In genomic region chr6:105484238-105485161, GRCh38 we compare ENCODE assay signal across 8 cellular contexts.
DNase-seq lines count a peak whose midpoint lies in the region; ATAC-seq and TF ChIP-seq lines count a peak whose summit lies in the region.

No MANE protein-coding gene starts in this region.

- peak overlapping the region; percentile 82; the same call in 1 of the 2 replicates for H3K18ac ChIP-seq in IMR-90 (ENCODE audit: low read depth, low read length)

- peak overlapping the region; percentile 73 for H3K4me2 ChIP-seq in IMR-90 (ENCODE audit: low read depth, low read length)

- dilution Hi-C loops in IMR-90 (cut with HindIII; ENCODE audit: low sequenced_read_pairs, unreplicated experiment), result no loop called here

- no peak overlapping the region for H2AFZ ChIP-seq in IMR-90 (replicated peaks; ENCODE audit: low read length, poor library complexity)

- peak overlapping the region; percentile 53 for H4K91ac ChIP-seq in IMR-90 (ENCODE audit: insufficient read depth, low read depth, low read length)

- H3K4me1 ChIP-seq in IMR-90 (ENCODE audit: control insufficient read depth, insufficient read depth, low read length) (peaks cover 15% of the 10 kb centered on the region), Panc1 (ENCODE audit: control insufficient read depth, insufficient read depth, low read length) (peaks cover 35% of the 10 kb centered on the region)
- no peaks in the 10 kb centered on the region for H3K4me1 ChIP-seq in effector memory CD4-positive, alpha-beta T cell (ENCODE audit: control insufficient read depth, insufficient read depth, low read length, poor library complexity, severe bottlenecking)

- ATAC-seq in IMR-90 (ENCODE audit: low read depth), result peak; percentile 80
- peak; percentile 74 for ATAC-seq in Panc1

- in situ Hi-C loops in IMR-90 (cut with MboI; ENCODE audit: low sequenced_read_pairs) (loop anchor here (5.0 to 10.0 kb wide), 3 partner anchors 598 to 820 kb away; no protein-coding TSS in a partner anchor), Panc1 (cut with HindIII; ENCODE audit: low pct_unique_long_range_greater_than_20kb, low sequenced_read_pairs) (no loop called here)

- DNase-seq in IMR-90, result peak; percentile 55
- peak; percentile 55 for DNase-seq in Panc1 (ENCODE audit: low read depth, low spot score)
- peak; percentile 65 for DNase-seq in dedifferentiated amniotic fluid mesenchymal stem cell (ENCODE audit: extremely low spot score)
- DNase-seq in middle frontal gyrus (ENCODE audit: extremely low spot score, low spot score), result peak; percentile 41
- no peak for DNase-seq in stimulated activated CD4-positive, alpha-beta T cell treated with anti-CD3 and anti-CD28 coated beads, Interleukin-15, amount 100 ng/mL, for 24 hours
- DNase-seq in effector memory CD4-positive, alpha-beta T cell, result no peak

- H2AK9ac ChIP-seq in IMR-90 (replicated peaks; ENCODE audit: low read depth, low read length, poor library complexity), result no peak overlapping the region

- H3K9me1 ChIP-seq in IMR-90 (ENCODE audit: insufficient read depth, low read length), result peaks cover 4% of the 10 kb centered on the region; the same call in 1 of the 2 replicates

- TF ChIP-seq RAD21 in IMR-90 (IDR thresholded peaks at IDR 0.05; ENCODE audit: low read length), result peak; percentile 97

- H3K56ac ChIP-seq in IMR-90 (ENCODE audit: extremely low read depth, insufficient read depth, low read length), result no peak overlapping the region

- H2BK20ac ChIP-seq in IMR-90 (ENCODE audit: low read depth, low read length), result peak overlapping the region; percentile 94

- WGBS in IMR-90 (ENCODE audit: extremely low coverage in 2 of 2, insufficient read length in 1 of 2), 2 experiments, result 50% methylated on average over 2 of the region's 12 CpGs; no CpG with 5 or more reads in 1 of the 2 experiments

- CTCF ChIA-PET in IMR-90 (lab: Yijun Ruan, JAX), result interaction anchor here (0.6 to 1.9 kb wide), 3 partner anchors 10 to 679 kb away, joined by 3 to 10 read pairs (median 4); no protein-coding TSS in a partner anchor
- CTCF ChIA-PET in Panc1 (lab: Charles Lee), result interaction anchor here (1.0 kb wide), 1 partner anchor 739 kb away, joined by 3 read pairs; no protein-coding TSS in a partner anchor

- H2BK120ac ChIP-seq in IMR-90 (ENCODE audit: low read depth, low read length), result peak overlapping the region; percentile 91

- H3K36me3 ChIP-seq in IMR-90 (ENCODE audit: control insufficient read depth, insufficient read depth, low read length), result no peaks in the 10 kb centered on the region
- no peaks in the 10 kb centered on the region for H3K36me3 ChIP-seq in Panc1 (ENCODE audit: control insufficient read depth, insufficient read depth, low read length)
- no peaks in the 10 kb centered on the region for H3K36me3 ChIP-seq in effector memory CD4-positive, alpha-beta T cell (ENCODE audit: control insufficient read depth, insufficient read depth, low read length)

- TF ChIP-seq CTCF in 22Rv1 (IDR thresholded peaks at IDR 0.05), result peak; percentile 92
- peak; percentile 95 for TF ChIP-seq CTCF in IMR-90 (conservative IDR thresholded peaks at IDR 0.05; ENCODE audit: low read depth, low read length)
- TF ChIP-seq CTCF in Panc1 (IDR thresholded peaks at IDR 0.05), result peak; percentile 97

- POLR2A ChIA-PET in IMR-90 (lab: Charles Lee; ENCODE audit: unreplicated experiment) (interaction anchor here (0.7 kb wide), 1 partner anchor 996 kb away, joined by 5 read pairs; no protein-coding TSS in a partner anchor), Panc1 (lab: Charles Lee) (interaction anchor here (0.6 to 0.7 kb wide), 2 partner anchors 191 to 941 kb away, joined by 3 to 5 read pairs; no protein-coding TSS in a partner anchor)

- peak overlapping the region; percentile 90 for H2AK5ac ChIP-seq in IMR-90 (ENCODE audit: low read depth, low read length)

- H3K14ac ChIP-seq in IMR-90 (replicated peaks; ENCODE audit: low read depth, low read length), result peak overlapping the region; percentile 76

- H4K8ac ChIP-seq in IMR-90 (ENCODE audit: low read depth in 2 of 2, low read length in 2 of 2), result peak overlapping the region in 1 of 2 experiments; percentile 79; a peak in 1 of 4 replicates

- TF ChIP-seq POLR2A in IMR-90 (IDR thresholded peaks at IDR 0.05; ENCODE audit: low read depth, low read length), result peak; percentile 57; the same call in 1 of the 2 replicates

- peak overlapping the region; percentile 86; the same call in 1 of the 2 replicates for H4K5ac ChIP-seq in IMR-90 (ENCODE audit: low read depth, low read length)

- no peak overlapping the region for H2BK5ac ChIP-seq in IMR-90 (ENCODE audit: low read depth, low read length, poor library complexity, severe bottlenecking)

- H2BK15ac ChIP-seq in IMR-90 (ENCODE audit: low read depth, low read length), result peak overlapping the region; percentile 94; the same call in 2 of the 3 replicates

- H3K9ac ChIP-seq in IMR-90 (ENCODE audit: low read depth, low read length), result no peak overlapping the region

- H3K27ac ChIP-seq in 22Rv1 (no peak overlapping the region), IMR-90 (ENCODE audit: insufficient read depth, low read length) (no peak overlapping the region), Panc1 (ENCODE audit: low read length) (peak overlapping the region; percentile 84)
- no peak overlapping the region for H3K27ac ChIP-seq in effector memory CD4-positive, alpha-beta T cell (ENCODE audit: insufficient read depth, low read length, poor library complexity, severe bottlenecking)

- H3K27me3 ChIP-seq in IMR-90 (ENCODE audit: control insufficient read depth, insufficient read depth, low read length), result no peaks in the 10 kb centered on the region
- no peaks in the 10 kb centered on the region for H3K27me3 ChIP-seq in Panc1 (ENCODE audit: control insufficient read depth, insufficient read depth, low read length)
- H3K27me3 ChIP-seq in effector memory CD4-positive, alpha-beta T cell (replicated peaks; ENCODE audit: control insufficient read depth, insufficient read depth, low read length, poor library complexity, severe bottlenecking), result peaks cover 3% of the 10 kb centered on the region

- no peaks in the 10 kb centered on the region for H4K20me1 ChIP-seq in IMR-90 (ENCODE audit: insufficient read depth, low read length)

- H3K4me3 ChIP-seq in GM08714 (ENCODE audit: low read length) (0 out of 2 replicates have a peak overlapping the region, but pooled peaks have one; percentile 27), IMR-90 (ENCODE audit: insufficient read depth, low read depth, low read length) (no peak overlapping the region), Panc1 (ENCODE audit: low read depth in 2 of 2, low read length in 2 of 2) (no peak overlapping the region)
- no peak overlapping the region for H3K4me3 ChIP-seq in effector memory CD4-positive, alpha-beta T cell (ENCODE audit: insufficient read depth, low read depth, low read length, poor library complexity, severe bottlenecking)

- H3K23ac ChIP-seq in IMR-90 (ENCODE audit: low read depth, low read length), result no peak overlapping the region

- no peaks in the 10 kb centered on the region for H3K79me1 ChIP-seq in IMR-90 (ENCODE audit: low read depth in 1 of 2, low read length in 2 of 2)

- intact Hi-C loops in IMR-90 (cut with micrococcal nuclease), result loop anchor here (1.0 to 10.0 kb wide), 10 partner anchors 52 to 960 kb away; partner anchors contain the start of gene PRDM1
- intact Hi-C loops in Panc1 (cut with micrococcal nuclease; ENCODE audit: unreplicated experiment), result loop anchor here (2.0 to 10.0 kb wide), 5 partner anchors 52 to 816 kb away; partner anchors contain the start of gene PRDM1

- H3K4ac ChIP-seq in IMR-90 (ENCODE audit: low read depth, low read length), result peak overlapping the region; percentile 85

- BruUV-seq in IMR-90 (replicated peaks; lab: Mats Ljungman, UMichigan) (no TSS peak), Panc1 (replicated peaks; lab: Mats Ljungman, UMichigan) (no TSS peak)

- no peaks in the 10 kb centered on the region for H3K9me3 ChIP-seq in IMR-90 (ENCODE audit: control insufficient read depth, insufficient read depth, low read length)
- H3K9me3 ChIP-seq in Panc1 (ENCODE audit: control insufficient read depth, insufficient read depth, low read depth, low read length), result no peaks in the 10 kb centered on the region
- H3K9me3 ChIP-seq in effector memory CD4-positive, alpha-beta T cell (ENCODE audit: control insufficient read depth, low read length), result no peaks in the 10 kb centered on the region

TF ChIP-seq in IMR-90, 13 proteins besides CTCF, POLR2A, EP300 and RAD21:
- TF ChIP-seq MAFK (IDR thresholded peaks at IDR 0.05; ENCODE audit: low read depth, low read length) (0 out of 2 replicates have a peak, but pooled peaks have one; percentile 11), SMC3 (IDR thresholded peaks at IDR 0.05; ENCODE audit: low read depth, low read length) (peak; percentile 92), USF2 (IDR thresholded peaks at IDR 0.05; ENCODE audit: low read depth, low read length) (no peak), CEBPB (IDR thresholded peaks at IDR 0.05; ENCODE audit: low read depth, low read length) (peak; percentile 28; the same call in 1 of the 2 replicates)

Comparison
In these comparisons a context has a peak if more than half of its experiments do, and no peak if none do; other contexts are left out.
1. DNase-seq: peak in IMR-90 (single experiment), Panc1 (single experiment), dedifferentiated amniotic fluid mesenchymal stem cell (single experiment) and middle frontal gyrus (single experiment); none in stimulated activated CD4-positive, alpha-beta T cell treated with anti-CD3 and anti-CD28 coated beads, Interleukin-15, amount 100 ng/mL, for 24 hours (single experiment) and effector memory CD4-positive, alpha-beta T cell (0 of 3).
2. Peak in every context shown above with its lines, with median percentiles within 50 percentile points of each other: CTCF ChIP-seq.